ENCODE assay signal across 23 cellular contexts in genomic region chr1:62900566-62900965, GRCh38.
"Had no signal": no experiment of that assay in that cellular context is flagged by ENCODE, and none has a peak within 500 bp of the region (broad histone marks: within the 10 kb centered on the region; RNA-seq: fewer than 3 reads in every experiment).

No MANE protein-coding gene starts in this region.

- DNase-seq: activated CD4-positive, alpha-beta memory T cell treated with anti-CD3 and anti-CD28 coated beads, Interleukin-2, amount 10 ng/mL, durations not matched to agents 7 days and 5 days; activated CD4-positive, alpha-beta T cell treated with anti-CD3 and anti-CD28 coated beads, Interleukin-2, amount 10 ng/mL, durations not matched to agents 7 days and 5 days; activated CD4-positive, CD25-positive, alpha-beta regulatory T cell; activated gamma-delta T cell; activated naive CD4-positive, alpha-beta T cell treated with anti-CD3 and anti-CD28 coated beads for 36 hours; activated T-cell treated with anti-CD3 and anti-CD28 coated beads for 4 hours; activated T-cell treated with anti-CD3 and anti-CD28 coated beads, Interleukin-2, amount 50 U/mL, for 48 hours; amygdala; brain microvascular endothelial cell; MG63; MV-4-11; NCI-H1092 treated with DMSO at 0.1 percent for 48 hours; NCI-H1436 treated with DMSO at 0.1 percent for 48 hours; NCI-H187 treated with DMSO at 0.1 percent for 48 hours; NCI-H2081 treated with DMSO at 0.1 percent for 48 hours; NCI-H2171 treated with DMSO at 0.1 percent for 48 hours; NCI-H226; NCI-H510A treated with DMSO at 0.1 percent for 48 hours; SIG-M5; T-helper 17 cell; T1000 had no signal

- H3K4me3 Mint-ChIP-seq: activated CD4-positive, alpha-beta memory T cell treated with anti-CD3 and anti-CD28 coated beads, Interleukin-2, amount 10 ng/mL, durations not matched to agents 7 days and 5 days; activated CD4-positive, alpha-beta T cell treated with anti-CD3 and anti-CD28 coated beads, Interleukin-2, amount 10 ng/mL, durations not matched to agents 7 days and 5 days; activated naive CD4-positive, alpha-beta T cell treated with anti-CD3 and anti-CD28 coated beads for 36 hours; activated naive CD8-positive, alpha-beta T cell; activated T-helper 17 cell treated with anti-CD3 and anti-CD28 coated beads, Interleukin-2, amount 50 U/mL, for 72 hours; T-helper 17 cell had no signal

- H3K4me1 Mint-ChIP-seq: activated CD4-positive, alpha-beta memory T cell treated with anti-CD3 and anti-CD28 coated beads, Interleukin-2, amount 10 ng/mL, durations not matched to agents 7 days and 5 days; activated CD4-positive, alpha-beta T cell treated with anti-CD3 and anti-CD28 coated beads, Interleukin-2, amount 10 ng/mL, durations not matched to agents 7 days and 5 days; activated T-helper 17 cell treated with anti-CD3 and anti-CD28 coated beads, Interleukin-2, amount 50 U/mL, for 72 hours; T-helper 17 cell had no signal

- H3K36me3 Mint-ChIP-seq: activated naive CD8-positive, alpha-beta T cell had no signal

- H3K27me3 Mint-ChIP-seq: activated naive CD8-positive, alpha-beta T cell; activated T-helper 17 cell treated with anti-CD3 and anti-CD28 coated beads, Interleukin-2, amount 50 U/mL, for 72 hours had no signal

- ATAC-seq: activated T-helper 17 cell treated with anti-CD3 and anti-CD28 coated beads, Interleukin-2, amount 50 U/mL, for 72 hours; T-helper 17 cell had no signal

- H3K9me3 Mint-ChIP-seq: activated CD4-positive, alpha-beta memory T cell treated with anti-CD3 and anti-CD28 coated beads, Interleukin-2, amount 10 ng/mL, durations not matched to agents 7 days and 5 days; activated CD4-positive, alpha-beta T cell treated with anti-CD3 and anti-CD28 coated beads, Interleukin-2, amount 10 ng/mL, durations not matched to agents 7 days and 5 days; activated naive CD4-positive, alpha-beta T cell treated with anti-CD3 and anti-CD28 coated beads for 36 hours; activated T-helper 17 cell treated with anti-CD3 and anti-CD28 coated beads, Interleukin-2, amount 50 U/mL, for 72 hours had no signal

- H3K27ac Mint-ChIP-seq: activated CD4-positive, alpha-beta memory T cell treated with anti-CD3 and anti-CD28 coated beads, Interleukin-2, amount 10 ng/mL, durations not matched to agents 7 days and 5 days; activated CD4-positive, alpha-beta T cell treated with anti-CD3 and anti-CD28 coated beads, Interleukin-2, amount 10 ng/mL, durations not matched to agents 7 days and 5 days; activated naive CD4-positive, alpha-beta T cell treated with anti-CD3 and anti-CD28 coated beads for 36 hours; activated naive CD8-positive, alpha-beta T cell; activated T-helper 17 cell treated with anti-CD3 and anti-CD28 coated beads, Interleukin-2, amount 50 U/mL, for 72 hours; T-helper 17 cell had no signal
